ENCODE assay signal across 8 cellular contexts in the genomic region with DNA sequence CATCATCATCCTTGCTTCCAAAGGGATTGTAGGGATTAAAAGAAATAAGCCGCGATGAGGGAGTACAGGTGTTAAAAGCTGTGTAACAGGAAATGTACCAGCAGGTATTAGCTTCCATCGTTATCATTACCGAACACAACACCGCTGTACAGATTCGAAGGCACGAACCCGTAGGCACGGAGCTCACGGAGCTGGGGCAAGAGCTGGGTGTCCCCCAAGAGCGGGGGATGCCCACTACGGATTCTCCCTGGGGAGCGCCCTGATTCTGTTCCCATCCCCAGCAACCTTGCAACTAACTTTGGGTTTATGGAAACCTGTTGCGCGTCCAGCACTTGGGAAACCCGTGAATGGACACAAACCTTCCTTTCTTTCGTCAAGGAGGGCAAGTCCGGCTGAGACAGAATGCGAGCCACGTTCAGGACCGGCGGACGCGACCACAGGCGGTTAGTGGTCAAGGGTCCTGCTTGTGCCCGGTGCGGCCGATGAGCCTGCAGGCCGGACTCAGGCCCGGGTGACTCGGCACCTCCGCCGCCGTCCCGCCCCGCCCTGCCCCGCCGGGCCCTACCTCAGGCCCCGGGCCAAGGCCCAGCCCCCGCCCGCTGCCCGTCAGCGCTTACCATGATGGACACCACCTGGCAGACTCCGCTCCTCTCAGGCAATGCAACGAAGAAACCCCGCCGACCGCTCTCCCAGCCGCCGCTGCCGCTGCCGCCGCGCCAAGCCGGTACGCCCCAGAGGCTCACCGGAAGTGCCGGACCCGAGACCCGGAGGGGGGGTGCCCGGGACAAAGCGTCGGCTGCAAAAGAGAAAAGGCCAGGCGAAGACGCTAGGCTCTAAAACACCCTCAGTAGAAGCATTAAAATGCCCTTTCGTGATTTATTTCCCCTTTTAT. TPM values are rescaled to one million over a fixed set of nuclear protein-coding genes. Genes with fewer than 3 reads are reported as not detected.
DNase-seq lines count a peak whose midpoint lies in the region; ATAC-seq and TF ChIP-seq lines count a peak whose summit lies in the region.

A gene with protein sequence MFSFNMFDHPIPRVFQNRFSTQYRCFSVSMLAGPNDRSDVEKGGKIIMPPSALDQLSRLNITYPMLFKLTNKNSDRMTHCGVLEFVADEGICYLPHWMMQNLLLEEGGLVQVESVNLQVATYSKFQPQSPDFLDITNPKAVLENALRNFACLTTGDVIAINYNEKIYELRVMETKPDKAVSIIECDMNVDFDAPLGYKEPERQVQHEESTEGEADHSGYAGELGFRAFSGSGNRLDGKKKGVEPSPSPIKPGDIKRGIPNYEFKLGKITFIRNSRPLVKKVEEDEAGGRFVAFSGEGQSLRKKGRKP (minus strand): TSS at position 728 of the 892 bp plus-strand sequence. CDS start 108 bp downstream, at position 620.

- peaks cover 37% of the 10 kb centered on the region for H3K4me1 Mint-ChIP-seq in activated naive CD4-positive, alpha-beta T cell treated with anti-CD3 and anti-CD28 coated beads, Interleukin-2, amount 10 ng/mL, durations not matched to agents 7 days and 5 days

- WGBS in SK-N-SH (ENCODE audit: low lambda C conversion rate): 1% methylated on average over 20 of the region's 66 CpGs
- WGBS in testis, 2 donors: 0 to 1% methylated on average over 49 to 63 of the region's 66 CpGs

- peaks cover 77% of the 10 kb centered on the region for H3K79me2 ChIP-seq in SK-N-SH (ENCODE audit: insufficient read depth)

- POLR2A ChIA-PET in SK-N-SH (lab: Yijun Ruan, JAX): interaction anchor here (0.5 to 1.6 kb wide), 6 partner anchors 10 to 334 kb away, joined by 3 to 7 read pairs (median 4); a partner anchor contains a TSS

- H3K27ac Mint-ChIP-seq in activated naive CD4-positive, alpha-beta T cell treated with anti-CD3 and anti-CD28 coated beads, Interleukin-2, amount 10 ng/mL, durations not matched to agents 7 days and 5 days: peak within 1 kb of the TSS; percentile 98

- TF ChIP-seq POLR2A in testis (IDR thresholded peaks at IDR 0.05): no peak

- H3K27ac ChIP-seq in SK-N-SH (ENCODE audit: low read depth in 2 of 2, low read length in 1 of 2) (peak within 1 kb of the TSS; percentile 95 to 99), testis (peak within 1 kb of the TSS; percentile 95 to 99)

- peak within 1 kb of the TSS; percentile 99 for H3K4me3 Mint-ChIP-seq in activated naive CD4-positive, alpha-beta T cell treated with anti-CD3 and anti-CD28 coated beads, Interleukin-2, amount 10 ng/mL, durations not matched to agents 7 days and 5 days

- H3K4me2 ChIP-seq in SK-N-SH: peak within 1 kb of the TSS; percentile 80

- H3K9ac ChIP-seq in SK-N-SH: peak within 1 kb of the TSS; percentile 91

- H3K36me3 ChIP-seq in SK-N-SH (replicated peaks in 1 of 2; ENCODE audit: control insufficient read depth in 1 of 2, insufficient read depth in 2 of 2, low read length in 1 of 2) (peaks cover 17 to 18% of the 10 kb centered on the region in 2 experiments), testis (ENCODE audit: low read depth, missing control alignments) (no peaks in the 10 kb centered on the region)

- H3K27me3 ChIP-seq in SK-N-SH (ENCODE audit: insufficient read depth) (no peaks in the 10 kb centered on the region), testis (no peaks in the 10 kb centered on the region)

- H3K9me3 ChIP-seq in SK-N-SH: no peaks in the 10 kb centered on the region
- no peaks in the 10 kb centered on the region for H3K9me3 ChIP-seq in testis

- H3K27me3 Mint-ChIP-seq in activated naive CD4-positive, alpha-beta T cell treated with anti-CD3 and anti-CD28 coated beads, Interleukin-2, amount 10 ng/mL, durations not matched to agents 7 days and 5 days: no peaks in the 10 kb centered on the region

- H3K4me1 ChIP-seq in SK-N-SH (ENCODE audit: control insufficient read depth in 1 of 2, insufficient read depth in 2 of 2, low read depth in 1 of 2, low read length in 1 of 2) (peaks cover 5 to 16% of the 10 kb centered on the region in 2 experiments; a peak in 3 of 4 replicates), testis (peaks cover 34% of the 10 kb centered on the region)

- H3K9me3 Mint-ChIP-seq in activated naive CD4-positive, alpha-beta T cell treated with anti-CD3 and anti-CD28 coated beads, Interleukin-2, amount 10 ng/mL, durations not matched to agents 7 days and 5 days: no peaks in the 10 kb centered on the region

- ATAC-seq in GM21576 (IDR thresholded peaks at IDR 0.05; ENCODE audit: unreplicated experiment): peak; percentile 39

- peaks cover 29% of the 10 kb centered on the region for H3K36me3 Mint-ChIP-seq in activated naive CD4-positive, alpha-beta T cell treated with anti-CD3 and anti-CD28 coated beads, Interleukin-2, amount 10 ng/mL, durations not matched to agents 7 days and 5 days

- H2AFZ ChIP-seq in SK-N-SH (ENCODE audit: low read depth): peak within 1 kb of the TSS; percentile 89

- TF ChIP-seq EP300 in SK-N-SH (IDR thresholded peaks at IDR 0.05; ENCODE audit: borderline replicate concordance in 1 of 2, low read depth in 1 of 2, low read length in 1 of 2): peak in 1 of 2 experiments; percentile 41; a peak in 1 of 4 replicates

- peaks cover 3% of the 10 kb centered on the region for H3F3A ChIP-seq in SK-N-SH (replicated peaks; ENCODE audit: insufficient read depth)

- peaks cover 40% of the 10 kb centered on the region for H4K20me1 ChIP-seq in SK-N-SH (ENCODE audit: insufficient read depth)

- peak within 1 kb of the TSS; percentile 93 for H3K4me3 ChIP-seq in Jurkat, Clone E6-1 (ENCODE audit: low read length)
- H3K4me3 ChIP-seq in SK-N-SH (ENCODE audit: low read depth in 2 of 2, low read length in 1 of 2) (peak within 1 kb of the TSS; percentile 94 to 95), testis (peak within 1 kb of the TSS; percentile 77 to 86)

- CTCF ChIA-PET in SK-N-SH (lab: Yijun Ruan, JAX): interaction anchor here (0.9 to 3.0 kb wide), 10 partner anchors 9 to 334 kb away, joined by 3 to 19 read pairs (median 4); a partner anchor contains a TSS
- CTCF ChIA-PET in activated naive CD4-positive, alpha-beta T cell treated with anti-CD3 and anti-CD28 coated beads, Interleukin-2, amount 10 ng/mL, durations not matched to agents 7 days and 5 days (lab: Charles Lee): interaction anchor here (0.7 to 3.0 kb wide), 5 partner anchors 14 to 299 kb away, joined by 3 to 14 read pairs (median 4); a partner anchor contains a TSS

- no peaks in the 10 kb centered on the region for H3K9me2 ChIP-seq in SK-N-SH

- no peak for TF ChIP-seq CTCF in SK-N-SH (IDR thresholded peaks at IDR 0.05)
- TF ChIP-seq CTCF in testis (IDR thresholded peaks at IDR 0.05): no peak

- DNase-seq in EL (peak; percentile 82), SK-N-SH (peak; percentile 91), germinal center (ENCODE audit: low spot score) (peak; percentile 82), occipital lobe (lab: John Stamatoyannopoulos, UW) (peak; percentile 77), testis (peak; percentile 83)
- DNase-seq in Jurkat, Clone E6-1 (ENCODE audit: low read depth, low spot score): no peak
- DNase-seq in activated naive CD4-positive, alpha-beta T cell treated with anti-CD3 and anti-CD28 coated beads, Interleukin-2, amount 10 ng/mL, durations not matched to agents 7 days and 5 days: peak; percentile 89

- intact Hi-C loops in testis (cut with DNase I; ENCODE audit: low total_unique reads): no loop called here

- TF ChIP-seq RAD21 in SK-N-SH (IDR thresholded peaks at IDR 0.05; ENCODE audit: low read length): no peak

TF ChIP-seq in SK-N-SH, 30 proteins besides CTCF, POLR2A, EP300 and RAD21:
- TF ChIP-seq FOSL2 (IDR thresholded peaks at IDR 0.05; ENCODE audit: borderline replicate concordance, low read depth): no peak
- TF ChIP-seq MEF2A (IDR thresholded peaks at IDR 0.05; ENCODE audit: borderline replicate concordance, low read depth): no peak
- peak; percentile 77 for TF ChIP-seq GABPA (IDR thresholded peaks at IDR 0.05; ENCODE audit: low read depth)
- TF ChIP-seq, protein P1, sequence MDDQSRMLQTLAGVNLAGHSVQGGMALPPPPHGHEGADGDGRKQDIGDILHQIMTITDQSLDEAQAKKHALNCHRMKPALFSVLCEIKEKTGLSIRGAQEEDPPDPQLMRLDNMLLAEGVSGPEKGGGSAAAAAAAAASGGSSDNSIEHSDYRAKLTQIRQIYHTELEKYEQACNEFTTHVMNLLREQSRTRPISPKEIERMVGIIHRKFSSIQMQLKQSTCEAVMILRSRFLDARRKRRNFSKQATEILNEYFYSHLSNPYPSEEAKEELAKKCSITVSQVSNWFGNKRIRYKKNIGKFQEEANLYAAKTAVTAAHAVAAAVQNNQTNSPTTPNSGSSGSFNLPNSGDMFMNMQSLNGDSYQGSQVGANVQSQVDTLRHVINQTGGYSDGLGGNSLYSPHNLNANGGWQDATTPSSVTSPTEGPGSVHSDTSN (IDR thresholded peaks at IDR 0.05): peak; percentile 66
- peak; percentile 44; the same call in 1 of the 2 replicates for TF ChIP-seq POLR2AphosphoS5 (IDR thresholded peaks at IDR 0.05; ENCODE audit: low read depth, low read length)
- peak; percentile 34; the same call in 1 of the 2 replicates for TF ChIP-seq TAF1 (IDR thresholded peaks at IDR 0.05; ENCODE audit: borderline replicate concordance, low read depth, low read length)
- TF ChIP-seq GATA2 (CRISPR knock-in tag; IDR thresholded peaks at IDR 0.05): no peak
- TF ChIP-seq MXI1 (IDR thresholded peaks at IDR 0.05; ENCODE audit: low read depth, low read length): peak; percentile 39; the same call in 1 of the 2 replicates

RNA-seq across cellular contexts. Expression of the gene that starts here (rescaled TPM):
- polyA plus RNA-seq in Jurkat, Clone E6-1 (2012; ENCODE audit: insufficient read depth, insufficient read length): 130 TPM
- polyA plus RNA-seq in SK-N-SH (2012; rRNA removed): 111 and 122 TPM in 2 replicates
- polyA plus RNA-seq in SK-N-SH (2012; cell fraction: cytosol; rRNA removed): 91.4 and 107 TPM in 2 replicates
- polyA plus RNA-seq in SK-N-SH (2012; cell fraction: nucleus; rRNA removed): 84.4 and 109 TPM in 2 replicates
- 22.3 TPM for total RNA-seq in occipital lobe
- 10 to 100 TPM; 46.1 to 54.5 TPM for total RNA-seq in testis
- polyA plus RNA-seq in testis (ENCODE audit: insufficient read depth, low read depth, low replicate concordance): 86.6 TPM
